In the genomic region with DNA sequence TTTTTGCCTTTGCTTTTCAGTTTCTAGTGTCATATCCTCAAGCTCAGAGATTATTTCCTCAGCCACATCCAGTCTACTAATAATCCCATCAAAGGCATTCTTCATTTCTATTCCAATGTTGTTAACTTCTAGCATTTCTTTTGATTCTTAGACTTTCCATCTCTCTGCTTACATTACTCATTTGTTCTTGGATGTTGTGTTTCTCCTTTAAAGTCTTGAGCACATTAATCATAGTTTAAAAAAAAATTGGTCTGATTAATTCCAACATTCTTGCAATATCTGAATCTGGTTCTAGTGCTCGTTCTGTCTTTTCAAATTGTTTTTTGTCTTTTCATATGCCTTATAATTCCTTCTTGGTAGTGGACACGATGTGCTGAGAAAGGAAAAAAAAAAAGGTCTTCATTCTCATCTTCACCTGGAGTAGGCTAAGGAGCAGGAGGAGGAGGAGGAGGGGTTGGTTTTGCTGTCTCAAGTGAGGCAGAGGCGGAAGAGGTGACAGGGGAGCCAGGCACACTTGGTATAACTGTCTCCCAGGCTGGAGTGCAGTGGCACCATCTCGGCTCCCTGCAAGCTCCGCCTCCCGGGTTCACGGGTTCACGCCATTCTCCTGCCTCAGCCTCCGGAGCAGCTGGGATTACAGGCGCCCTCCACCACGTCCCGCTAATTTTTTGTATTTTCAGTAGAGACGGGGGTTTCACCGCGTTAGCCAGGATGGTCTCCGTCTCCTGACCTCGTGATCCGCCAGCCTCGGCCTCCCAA, we compare ENCODE assay signal across 1 cellular context.
TF ChIP-seq lines count a peak whose summit lies in the region.

No MANE protein-coding gene starts in this region.

TF ChIP-seq in IMR-90, 13 proteins besides CTCF, POLR2A, EP300 and RAD21 (continued from another document):
- TF ChIP-seq RCOR1 (IDR thresholded peaks at IDR 0.05; ENCODE audit: insufficient replicate concordance, low read length) (no peak), SMC3 (IDR thresholded peaks at IDR 0.05; ENCODE audit: low read depth, low read length) (no peak), MXI1 (IDR thresholded peaks at IDR 0.05; ENCODE audit: borderline replicate concordance, low read depth, low read length) (no peak), MAFK (IDR thresholded peaks at IDR 0.05; ENCODE audit: low read depth, low read length) (no peak), NFE2L2 (IDR thresholded peaks at IDR 0.05; ENCODE audit: low read depth, low read length) (no peak), CHD1 (IDR thresholded peaks at IDR 0.05; ENCODE audit: low read depth, low read length) (no peak), MAZ (IDR thresholded peaks at IDR 0.05; ENCODE audit: borderline replicate concordance, low read depth, low read length) (no peak), RFX5 (IDR thresholded peaks at IDR 0.05; ENCODE audit: low read depth, low read length) (no peak)
- TF ChIP-seq, protein P1, sequence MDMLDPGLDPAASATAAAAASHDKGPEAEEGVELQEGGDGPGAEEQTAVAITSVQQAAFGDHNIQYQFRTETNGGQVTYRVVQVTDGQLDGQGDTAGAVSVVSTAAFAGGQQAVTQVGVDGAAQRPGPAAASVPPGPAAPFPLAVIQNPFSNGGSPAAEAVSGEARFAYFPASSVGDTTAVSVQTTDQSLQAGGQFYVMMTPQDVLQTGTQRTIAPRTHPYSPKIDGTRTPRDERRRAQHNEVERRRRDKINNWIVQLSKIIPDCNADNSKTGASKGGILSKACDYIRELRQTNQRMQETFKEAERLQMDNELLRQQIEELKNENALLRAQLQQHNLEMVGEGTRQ (IDR thresholded peaks at IDR 0.05; ENCODE audit: low read depth, low read length) = no peak
- TF ChIP-seq, protein P2, sequence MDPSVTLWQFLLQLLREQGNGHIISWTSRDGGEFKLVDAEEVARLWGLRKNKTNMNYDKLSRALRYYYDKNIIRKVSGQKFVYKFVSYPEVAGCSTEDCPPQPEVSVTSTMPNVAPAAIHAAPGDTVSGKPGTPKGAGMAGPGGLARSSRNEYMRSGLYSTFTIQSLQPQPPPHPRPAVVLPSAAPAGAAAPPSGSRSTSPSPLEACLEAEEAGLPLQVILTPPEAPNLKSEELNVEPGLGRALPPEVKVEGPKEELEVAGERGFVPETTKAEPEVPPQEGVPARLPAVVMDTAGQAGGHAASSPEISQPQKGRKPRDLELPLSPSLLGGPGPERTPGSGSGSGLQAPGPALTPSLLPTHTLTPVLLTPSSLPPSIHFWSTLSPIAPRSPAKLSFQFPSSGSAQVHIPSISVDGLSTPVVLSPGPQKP (IDR thresholded peaks at IDR 0.05; ENCODE audit: borderline replicate concordance, low read depth, low read length) = no peak
